ENCODE assay signal across 26 cellular contexts in genomic region chr2:8197101-8197500, GRCh38.
DNase-seq lines count a peak whose midpoint lies in the region; ATAC-seq, FAIRE-seq and TF ChIP-seq lines count a peak whose summit lies in the region.
"Had no signal": no experiment of that assay in that cellular context is flagged by ENCODE, and none has a peak within 500 bp of the region (broad histone marks: within the 10 kb centered on the region; RNA-seq: fewer than 3 reads in every experiment).

No MANE protein-coding gene starts in this region.

- no peaks in the 10 kb centered on the region for H3F3A ChIP-seq in GM23248 (ENCODE audit: insufficient read depth)

- no peaks in the 10 kb centered on the region for H3K27me3 Mint-ChIP-seq in MCF 10A (ENCODE audit: insufficient read depth, unreplicated experiment)
- H3K27me3 Mint-ChIP-seq: activated CD4-positive, alpha-beta memory T cell treated with anti-CD3 and anti-CD28 coated beads for 36 hours had no signal

- H3K4me3 ChIP-seq in GM23248 (no peak overlapping the region), fibroblast of mammary gland (ENCODE audit: control insufficient read depth, low read depth, low read length) (no peak overlapping the region)
- H3K4me3 ChIP-seq: body of pancreas, gastroesophageal sphincter, psoas muscle, testis, uterus had no signal

- peaks cover 12% of the 10 kb centered on the region; the same call in 1 of the 2 replicates for H3K4me1 ChIP-seq in GM23248 (ENCODE audit: insufficient read depth)
- H3K4me1 ChIP-seq: body of pancreas, psoas muscle, testis, uterus had no signal

- no peak overlapping the region for H3K4me2 ChIP-seq in GM23248 (ENCODE audit: unreplicated experiment)

- ATAC-seq in GM21576 (IDR thresholded peaks at IDR 0.05; ENCODE audit: unreplicated experiment) = no peak
- ATAC-seq in HG03095 (IDR thresholded peaks at IDR 0.05; ENCODE audit: unreplicated experiment) = no peak
- ATAC-seq: body of pancreas; gastroesophageal sphincter; left lobe of liver; psoas muscle; stimulated activated effector memory CD8-positive, alpha-beta T cell treated with anti-CD3 and anti-CD28 coated beads, Interleukin-12 subunit alpha, Interleukin-12 subunit beta, amount 100 ng/mL, for 72 hours had no signal

- no peaks in the 10 kb centered on the region for H3K9me3 ChIP-seq in GM23248 (ENCODE audit: low read depth)
- H3K9me3 ChIP-seq: body of pancreas, gastroesophageal sphincter, psoas muscle, testis, uterus had no signal

- H3K4me1 Mint-ChIP-seq in MCF 10A (ENCODE audit: insufficient read depth, unreplicated experiment) = no peaks in the 10 kb centered on the region
- H3K4me1 Mint-ChIP-seq: activated naive CD8-positive, alpha-beta T cell treated with anti-CD3 and anti-CD28 coated beads, Interleukin-2, amount 10 ng/mL, durations not matched to agents 7 days and 5 days had no signal

- H4K20me1 ChIP-seq in GM23248 (ENCODE audit: insufficient read depth) = no peaks in the 10 kb centered on the region

- POLR2A ChIA-PET in MCF 10A (lab: Yijun Ruan, JAX) = no interaction called here

- H3K4me3 Mint-ChIP-seq in MCF 10A (ENCODE audit: unreplicated experiment) = no peak overlapping the region
- H3K4me3 Mint-ChIP-seq: activated CD4-positive, alpha-beta memory T cell treated with anti-CD3 and anti-CD28 coated beads for 36 hours; activated naive CD8-positive, alpha-beta T cell treated with anti-CD3 and anti-CD28 coated beads, Interleukin-2, amount 10 ng/mL, durations not matched to agents 7 days and 5 days; naive B cell; stimulated activated effector memory CD8-positive, alpha-beta T cell treated with anti-CD3 and anti-CD28 coated beads, Interleukin-12 subunit alpha, Interleukin-12 subunit beta, amount 100 ng/mL, for 72 hours had no signal

- H3K9ac ChIP-seq in GM23248 = no peak overlapping the region

- no peak overlapping the region for H3K27ac Mint-ChIP-seq in MCF 10A (ENCODE audit: low read depth, unreplicated experiment)
- H3K27ac Mint-ChIP-seq: activated CD4-positive, alpha-beta memory T cell treated with anti-CD3 and anti-CD28 coated beads for 36 hours; activated naive CD8-positive, alpha-beta T cell treated with anti-CD3 and anti-CD28 coated beads, Interleukin-2, amount 10 ng/mL, durations not matched to agents 7 days and 5 days; naive B cell; stimulated activated effector memory CD8-positive, alpha-beta T cell treated with anti-CD3 and anti-CD28 coated beads, Interleukin-12 subunit alpha, Interleukin-12 subunit beta, amount 100 ng/mL, for 72 hours had no signal

- in situ Hi-C loops in GM23248 (cut with MboI) = no loop called here

- H3K9me3 Mint-ChIP-seq in MCF 10A (ENCODE audit: unreplicated experiment) = peaks cover 16% of the 10 kb centered on the region

- no peaks in the 10 kb centered on the region for H3K36me3 ChIP-seq in GM23248 (ENCODE audit: low read depth)
- H3K36me3 ChIP-seq: gastroesophageal sphincter, uterus had no signal

- intact Hi-C loops in MCF 10A (cut with micrococcal nuclease) = no loop called here

- no peaks in the 10 kb centered on the region for H3K79me2 ChIP-seq in GM23248 (ENCODE audit: insufficient read depth)

- no peaks in the 10 kb centered on the region for H3K9me2 ChIP-seq in GM23248 (ENCODE audit: insufficient read depth)

- no peak overlapping the region for H2AFZ ChIP-seq in GM23248

- FAIRE-seq in RCC 7860 (lab: Jason Lieb, UNC) = peak; percentile 38
- FAIRE-seq: GM19239, small intestine had no signal

- H3K27me3 ChIP-seq in GM23248 (replicated peaks; ENCODE audit: insufficient read depth) = no peaks in the 10 kb centered on the region
- H3K27me3 ChIP-seq: body of pancreas, gastroesophageal sphincter, testis, uterus had no signal

- no peak overlapping the region for H3K27ac ChIP-seq in GM23248
- H3K27ac ChIP-seq: body of pancreas, gastroesophageal sphincter, psoas muscle, testis, uterus had no signal

- TF ChIP-seq CTCF in fibroblast of mammary gland (conservative IDR thresholded peaks at IDR 0.05; ENCODE audit: control insufficient read depth, insufficient read depth, low read depth, low read length) (no peak), MCF 10A (IDR thresholded peaks at IDR 0.05; ENCODE audit: unreplicated experiment) (no peak)

- CTCF ChIA-PET in MCF 10A (lab: Yijun Ruan, JAX) = no interaction called here

- H3K36me3 Mint-ChIP-seq in MCF 10A (ENCODE audit: insufficient read depth, unreplicated experiment) = no peaks in the 10 kb centered on the region
- H3K36me3 Mint-ChIP-seq: activated CD4-positive, alpha-beta memory T cell treated with anti-CD3 and anti-CD28 coated beads for 36 hours had no signal

- BruUV-seq in MCF 10A (replicated peaks; lab: Mats Ljungman, UMichigan) = no TSS peak

- DNase-seq in AG08395 (ENCODE audit: low spot score) (peak; percentile 33), GM23248 (peak; percentile 51), RCC 7860 (ENCODE audit: low spot score) (peak; percentile 74), fibroblast of mammary gland (ENCODE audit: low read depth) (peak; percentile 88), MCF 10A (ENCODE audit: unreplicated experiment) (no peak)
- DNase-seq in activated CD8-positive, alpha-beta memory T cell treated with anti-CD3 and anti-CD28 coated beads, Interleukin-2, amount 50 U/mL, for 48 hours = no peak
- DNase-seq: activated CD4-positive, alpha-beta memory T cell treated with anti-CD3 and anti-CD28 coated beads for 36 hours; activated naive CD8-positive, alpha-beta T cell treated with anti-CD3 and anti-CD28 coated beads, Interleukin-2, amount 10 ng/mL, durations not matched to agents 7 days and 5 days; body of pancreas; C1 segment of cervical spinal cord; hypothalamus; naive B cell; NCI-H2081; NCI-H226; NK-92 treated with Interleukin-12 subunit alpha and Interleukin-12 subunit beta, amount 100 ng/mL, for 24 hours; psoas muscle; small intestine; stimulated activated CD4-positive, alpha-beta T cell treated with anti-CD3 and anti-CD28 coated beads, Interleukin-2, amount 100 ng/mL, for 24 hours; testis; uterus had no signal

- WGBS in GM23248 (ENCODE audit: low coverage in 1 of 2, low lambda C conversion rate in 2 of 2, missing lambda C conversion rate in 2 of 2), 2 experiments = 81 to 84% methylated on average over 4 of the region's 4 CpGs

Comparison
In these comparisons a context has a peak if more than half of its experiments do, and no peak if none do; other contexts are left out.
1. DNase-seq: peak in AG08395 (single experiment), GM23248 (single experiment), RCC 7860 (single experiment) and fibroblast of mammary gland (single experiment); none in MCF 10A (single experiment) and activated CD8-positive, alpha-beta memory T cell treated with anti-CD3 and anti-CD28 coated beads, Interleukin-2, amount 50 U/mL, for 48 hours (single experiment).